In genomic region chr5:55993013-55993412, GRCh38 we compare ENCODE assay signal across 8 cellular contexts. TPM values are rescaled to one million over a fixed set of nuclear protein-coding genes. Genes with fewer than 3 reads are reported as not detected.
A peak's percentile ranks its signal among the peaks of the same experiment; 100 is the strongest.
DNase-seq lines count a peak whose midpoint lies in the region; ATAC-seq and TF ChIP-seq lines count a peak whose summit lies in the region.

No MANE protein-coding gene starts in this region.

- H3K4me3 ChIP-seq in RWPE2 (ENCODE audit: severe bottlenecking) = peak overlapping the region; percentile 87
- peak overlapping the region; percentile 87 to 91 (median 90) for H3K4me3 ChIP-seq in esophagus squamous epithelium
- peak overlapping the region; percentile 79 for H3K4me3 ChIP-seq in psoas muscle

- H3K27ac ChIP-seq in RWPE2 (ENCODE audit: poor library complexity, severe bottlenecking) = no peak overlapping the region
- H3K27ac ChIP-seq in esophagus squamous epithelium = peak overlapping the region; percentile 98 to 100 (median 99)
- H3K27ac ChIP-seq in psoas muscle = peak overlapping the region; percentile 98

- no peak for TF ChIP-seq POLR2A in esophagus squamous epithelium (IDR thresholded peaks at IDR 0.05)

- H3K27me3 ChIP-seq in RWPE2 (ENCODE audit: insufficient read depth, poor library complexity, severe bottlenecking) (no peaks in the 10 kb centered on the region), esophagus squamous epithelium (no peaks in the 10 kb centered on the region), psoas muscle (ENCODE audit: insufficient read depth in 3 of 3, low read length in 2 of 3) (no peaks in the 10 kb centered on the region)

- peaks cover 29% of the 10 kb centered on the region for H3K4me1 ChIP-seq in RWPE2 (ENCODE audit: insufficient read depth, poor library complexity, severe bottlenecking)
- peaks cover 14 to 63% (median 20%) of the 10 kb centered on the region in 3 donors for H3K4me1 ChIP-seq in esophagus squamous epithelium
- H3K4me1 ChIP-seq in psoas muscle = peaks cover 30% of the 10 kb centered on the region

- TF ChIP-seq CTCF in RWPE2 (IDR thresholded peaks at IDR 0.05; ENCODE audit: poor library complexity, severe bottlenecking) (no peak), esophagus squamous epithelium (IDR thresholded peaks at IDR 0.05) (no peak), psoas muscle (IDR thresholded peaks at IDR 0.05) (no peak)

- H3K9me3 ChIP-seq in RWPE2 (ENCODE audit: severe bottlenecking) = no peaks in the 10 kb centered on the region
- H3K9me3 ChIP-seq in esophagus squamous epithelium = no peaks in the 10 kb centered on the region
- no peaks in the 10 kb centered on the region for H3K9me3 ChIP-seq in psoas muscle

- DNase-seq in EL (peak; percentile 63), RWPE2 (ENCODE audit: low spot score) (no peak), esophagus squamous epithelium (lab: John Stamatoyannopoulos, UW) (no peak), psoas muscle (no peak), SK-N-DZ (ENCODE audit: low spot score) (no peak), NCI-H524 (lab: John Stamatoyannopoulos, UW) (no peak), NCI-H2029 treated with DMSO at 0.1 percent for 48 hours (lab: John Stamatoyannopoulos, UW) (no peak)
- DNase-seq in stimulated activated CD4-positive, alpha-beta T cell treated with anti-CD3 and anti-CD28 coated beads, Interleukin-4, amount 100 ng/mL, for 1 hour = no peak

- 8 to 24% methylated on average over 5 of the region's 5 CpGs for WGBS in esophagus squamous epithelium, 2 donors
- 6 to 9% (median 7%) methylated on average over 5 of the region's 5 CpGs for WGBS in psoas muscle, 3 donors

- intact Hi-C loops in esophagus squamous epithelium (cut with DNase I) = no loop called here
- intact Hi-C loops in psoas muscle (cut with DNase I) = loop anchor here in 1 of 2 donors (10.0 kb wide), 1 partner anchor 1182 kb away; the partner anchor contains the start of gene GPBP1

- ATAC-seq in RWPE2 (ENCODE audit: low read depth) = no peak
- ATAC-seq in psoas muscle = peak in 2 of 4 donors; percentile 41 to 50

- H3K36me3 ChIP-seq in RWPE2 (ENCODE audit: low read depth) (no peaks in the 10 kb centered on the region), esophagus squamous epithelium (no peaks in the 10 kb centered on the region), psoas muscle (ENCODE audit: insufficient read depth in 1 of 2, low read depth in 1 of 2) (peaks cover 0 to 3% of the 10 kb centered on the region in 2 donors)

RNA-seq across cellular contexts. Expression of gene IL6ST, which starts 1.8 kb away (rescaled TPM):
- total RNA-seq in esophagus squamous epithelium (100 to 1,000 TPM in 2 of 4 donors, 10 to 100 TPM in 2; 71.4 to 246 (median 116) TPM), psoas muscle (100 to 1,000 TPM; 118 to 255 (median 162) TPM)
- polyA plus RNA-seq in psoas muscle = 100 to 1,000 TPM in 1 of 3 donors, 10 to 100 TPM in 2; 38.6 to 145 (median 42.7) TPM
- 12.0 and 13.2 TPM in 2 replicates for polyA plus RNA-seq in SK-N-DZ (2014; cell fraction: cytosol; rRNA removed)
- polyA plus RNA-seq in SK-N-DZ (2014; cell fraction: nucleus; rRNA removed) = 8.9 and 11.2 TPM in 2 replicates
